In the genomic region with DNA sequence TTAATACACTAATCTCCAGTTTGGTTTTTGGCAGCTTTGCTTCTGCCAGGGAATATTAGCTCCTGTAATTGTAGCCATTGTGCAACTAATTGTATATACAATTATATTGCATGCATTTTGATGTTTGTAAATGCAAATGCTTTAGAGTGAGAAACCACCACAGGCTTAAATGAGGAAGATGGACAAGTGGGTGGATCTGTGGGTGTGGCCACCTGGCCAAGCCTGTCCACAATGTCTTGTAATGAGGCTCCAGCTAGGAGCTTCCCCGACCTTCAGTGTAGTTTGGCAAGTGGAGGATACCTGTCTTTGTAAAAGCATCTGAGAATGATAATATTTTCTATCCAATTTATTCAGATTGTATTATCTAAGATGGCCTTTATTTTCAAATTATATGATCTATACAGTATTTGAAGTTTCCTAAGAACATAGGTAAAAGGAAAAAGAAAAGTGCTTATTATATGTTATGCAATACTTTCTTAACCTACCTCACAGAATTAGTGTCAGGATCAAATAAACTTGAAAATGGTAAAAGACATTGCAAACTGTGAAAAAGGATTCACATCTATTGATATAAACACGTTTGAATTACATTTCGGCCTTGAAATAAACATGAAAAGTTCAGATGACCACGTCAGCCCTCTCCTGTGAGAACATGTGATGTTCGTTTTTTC, we compare ENCODE assay signal across 2 cellular contexts.
TF ChIP-seq lines count a peak whose summit lies in the region.

No MANE protein-coding gene starts in this region.

TF ChIP-seq in GM23338, 12 proteins besides CTCF, POLR2A, EP300 and RAD21 (continued from another document):
- TF ChIP-seq REST (IDR thresholded peaks at IDR 0.05; ENCODE audit: unreplicated experiment), result no peak
- TF ChIP-seq, protein P1, sequence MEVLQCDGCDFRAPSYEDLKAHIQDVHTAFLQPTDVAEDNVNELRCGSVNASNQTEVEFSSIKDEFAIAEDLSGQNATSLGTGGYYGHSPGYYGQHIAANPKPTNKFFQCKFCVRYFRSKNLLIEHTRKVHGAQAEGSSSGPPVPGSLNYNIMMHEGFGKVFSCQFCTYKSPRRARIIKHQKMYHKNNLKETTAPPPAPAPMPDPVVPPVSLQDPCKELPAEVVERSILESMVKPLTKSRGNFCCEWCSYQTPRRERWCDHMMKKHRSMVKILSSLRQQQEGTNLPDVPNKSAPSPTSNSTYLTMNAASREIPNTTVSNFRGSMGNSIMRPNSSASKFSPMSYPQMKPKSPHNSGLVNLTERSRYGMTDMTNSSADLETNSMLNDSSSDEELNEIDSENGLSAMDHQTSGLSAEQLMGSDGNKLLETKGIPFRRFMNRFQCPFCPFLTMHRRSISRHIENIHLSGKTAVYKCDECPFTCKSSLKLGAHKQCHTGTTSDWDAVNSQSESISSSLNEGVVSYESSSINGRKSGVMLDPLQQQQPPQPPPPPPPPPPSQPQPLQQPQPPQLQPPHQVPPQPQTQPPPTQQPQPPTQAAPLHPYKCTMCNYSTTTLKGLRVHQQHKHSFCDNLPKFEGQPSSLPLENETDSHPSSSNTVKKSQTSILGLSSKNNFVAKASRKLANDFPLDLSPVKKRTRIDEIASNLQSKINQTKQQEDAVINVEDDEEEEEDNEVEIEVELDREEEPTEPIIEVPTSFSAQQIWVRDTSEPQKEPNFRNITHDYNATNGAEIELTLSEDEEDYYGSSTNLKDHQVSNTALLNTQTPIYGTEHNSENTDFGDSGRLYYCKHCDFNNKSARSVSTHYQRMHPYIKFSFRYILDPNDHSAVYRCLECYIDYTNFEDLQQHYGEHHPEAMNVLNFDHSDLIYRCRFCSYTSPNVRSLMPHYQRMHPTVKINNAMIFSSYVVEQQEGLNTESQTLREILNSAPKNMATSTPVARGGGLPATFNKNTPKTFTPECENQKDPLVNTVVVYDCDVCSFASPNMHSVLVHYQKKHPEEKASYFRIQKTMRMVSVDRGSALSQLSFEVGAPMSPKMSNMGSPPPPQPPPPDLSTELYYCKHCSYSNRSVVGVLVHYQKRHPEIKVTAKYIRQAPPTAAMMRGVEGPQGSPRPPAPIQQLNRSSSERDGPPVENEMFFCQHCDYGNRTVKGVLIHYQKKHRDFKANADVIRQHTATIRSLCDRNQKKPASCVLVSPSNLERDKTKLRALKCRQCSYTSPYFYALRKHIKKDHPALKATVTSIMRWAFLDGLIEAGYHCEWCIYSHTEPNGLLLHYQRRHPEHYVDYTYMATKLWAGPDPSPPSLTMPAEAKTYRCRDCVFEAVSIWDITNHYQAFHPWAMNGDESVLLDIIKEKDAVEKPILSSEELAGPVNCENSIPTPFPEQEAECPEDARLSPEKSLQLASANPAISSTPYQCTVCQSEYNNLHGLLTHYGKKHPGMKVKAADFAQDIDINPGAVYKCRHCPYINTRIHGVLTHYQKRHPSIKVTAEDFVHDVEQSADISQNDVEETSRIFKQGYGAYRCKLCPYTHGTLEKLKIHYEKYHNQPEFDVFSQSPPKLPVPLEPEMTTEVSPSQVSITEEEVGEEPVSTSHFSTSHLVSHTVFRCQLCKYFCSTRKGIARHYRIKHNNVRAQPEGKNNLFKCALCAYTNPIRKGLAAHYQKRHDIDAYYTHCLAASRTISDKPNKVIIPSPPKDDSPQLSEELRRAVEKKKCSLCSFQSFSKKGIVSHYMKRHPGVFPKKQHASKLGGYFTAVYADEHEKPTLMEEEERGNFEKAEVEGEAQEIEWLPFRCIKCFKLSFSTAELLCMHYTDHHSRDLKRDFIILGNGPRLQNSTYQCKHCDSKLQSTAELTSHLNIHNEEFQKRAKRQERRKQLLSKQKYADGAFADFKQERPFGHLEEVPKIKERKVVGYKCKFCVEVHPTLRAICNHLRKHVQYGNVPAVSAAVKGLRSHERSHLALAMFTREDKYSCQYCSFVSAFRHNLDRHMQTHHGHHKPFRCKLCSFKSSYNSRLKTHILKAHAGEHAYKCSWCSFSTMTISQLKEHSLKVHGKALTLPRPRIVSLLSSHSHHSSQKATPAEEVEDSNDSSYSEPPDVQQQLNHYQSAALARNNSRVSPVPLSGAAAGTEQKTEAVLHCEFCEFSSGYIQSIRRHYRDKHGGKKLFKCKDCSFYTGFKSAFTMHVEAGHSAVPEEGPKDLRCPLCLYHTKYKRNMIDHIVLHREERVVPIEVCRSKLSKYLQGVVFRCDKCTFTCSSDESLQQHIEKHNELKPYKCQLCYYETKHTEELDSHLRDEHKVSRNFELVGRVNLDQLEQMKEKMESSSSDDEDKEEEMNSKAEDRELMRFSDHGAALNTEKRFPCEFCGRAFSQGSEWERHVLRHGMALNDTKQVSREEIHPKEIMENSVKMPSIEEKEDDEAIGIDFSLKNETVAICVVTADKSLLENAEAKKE (CRISPR knock-in tag; IDR thresholded peaks at IDR 0.05), result no peak
- no peak for TF ChIP-seq ZNF331 (CRISPR knock-in tag; IDR thresholded peaks at IDR 0.05; ENCODE audit: low read depth)

TF ChIP-seq in WTC11, 78 proteins besides CTCF, POLR2A, EP300 and RAD21 (continued from another document):
- TF ChIP-seq, protein P2, sequence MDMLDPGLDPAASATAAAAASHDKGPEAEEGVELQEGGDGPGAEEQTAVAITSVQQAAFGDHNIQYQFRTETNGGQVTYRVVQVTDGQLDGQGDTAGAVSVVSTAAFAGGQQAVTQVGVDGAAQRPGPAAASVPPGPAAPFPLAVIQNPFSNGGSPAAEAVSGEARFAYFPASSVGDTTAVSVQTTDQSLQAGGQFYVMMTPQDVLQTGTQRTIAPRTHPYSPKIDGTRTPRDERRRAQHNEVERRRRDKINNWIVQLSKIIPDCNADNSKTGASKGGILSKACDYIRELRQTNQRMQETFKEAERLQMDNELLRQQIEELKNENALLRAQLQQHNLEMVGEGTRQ (CRISPR knock-in tag; IDR thresholded peaks at IDR 0.05), result no peak
- no peak for TF ChIP-seq KAT7 (CRISPR knock-in tag; IDR thresholded peaks at IDR 0.05; ENCODE audit: borderline replicate concordance)
- TF ChIP-seq ZNF396 (CRISPR knock-in tag; IDR thresholded peaks at IDR 0.05; ENCODE audit: borderline replicate concordance), result no peak
- TF ChIP-seq IRF2 (CRISPR knock-in tag; IDR thresholded peaks at IDR 0.05; ENCODE audit: borderline replicate concordance, low read depth), result no peak
- TF ChIP-seq MYBL2 (CRISPR knock-in tag; IDR thresholded peaks at IDR 0.05), result no peak
- TF ChIP-seq E2F5 (CRISPR knock-in tag; IDR thresholded peaks at IDR 0.05), result no peak
- no peak for TF ChIP-seq NFE2L1 (CRISPR knock-in tag; IDR thresholded peaks at IDR 0.05)
